2 cellular contexts compared by ENCODE assay signal in the genomic region with DNA sequence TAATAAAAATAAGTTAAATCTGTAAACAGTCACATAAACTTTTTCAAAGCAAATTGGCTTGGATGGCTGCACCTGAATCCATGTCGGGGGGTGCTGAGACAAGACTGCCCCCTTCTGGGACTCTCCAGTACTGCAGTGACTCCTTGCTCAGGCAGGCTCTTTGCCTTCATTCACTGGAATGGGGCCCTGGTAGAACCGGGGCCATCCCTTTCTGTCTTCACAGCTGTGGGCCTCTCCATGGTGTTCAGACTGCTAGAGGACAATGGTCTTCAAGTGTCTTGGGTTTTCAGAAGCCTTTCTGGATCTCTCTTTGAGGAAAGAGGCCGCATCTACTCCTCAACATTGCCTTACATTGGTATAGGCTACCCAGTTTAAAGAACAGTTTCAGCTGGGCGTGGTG.
TF ChIP-seq lines count a peak whose summit lies in the region.

No MANE protein-coding gene starts in this region.

TF ChIP-seq in HCT116, 20 proteins besides CTCF, POLR2A, EP300 and RAD21 (continued from another document):
- TF ChIP-seq, protein P1, sequence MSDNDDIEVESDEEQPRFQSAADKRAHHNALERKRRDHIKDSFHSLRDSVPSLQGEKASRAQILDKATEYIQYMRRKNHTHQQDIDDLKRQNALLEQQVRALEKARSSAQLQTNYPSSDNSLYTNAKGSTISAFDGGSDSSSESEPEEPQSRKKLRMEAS (IDR thresholded peaks at IDR 0.05), result no peak
- TF ChIP-seq, protein P2, sequence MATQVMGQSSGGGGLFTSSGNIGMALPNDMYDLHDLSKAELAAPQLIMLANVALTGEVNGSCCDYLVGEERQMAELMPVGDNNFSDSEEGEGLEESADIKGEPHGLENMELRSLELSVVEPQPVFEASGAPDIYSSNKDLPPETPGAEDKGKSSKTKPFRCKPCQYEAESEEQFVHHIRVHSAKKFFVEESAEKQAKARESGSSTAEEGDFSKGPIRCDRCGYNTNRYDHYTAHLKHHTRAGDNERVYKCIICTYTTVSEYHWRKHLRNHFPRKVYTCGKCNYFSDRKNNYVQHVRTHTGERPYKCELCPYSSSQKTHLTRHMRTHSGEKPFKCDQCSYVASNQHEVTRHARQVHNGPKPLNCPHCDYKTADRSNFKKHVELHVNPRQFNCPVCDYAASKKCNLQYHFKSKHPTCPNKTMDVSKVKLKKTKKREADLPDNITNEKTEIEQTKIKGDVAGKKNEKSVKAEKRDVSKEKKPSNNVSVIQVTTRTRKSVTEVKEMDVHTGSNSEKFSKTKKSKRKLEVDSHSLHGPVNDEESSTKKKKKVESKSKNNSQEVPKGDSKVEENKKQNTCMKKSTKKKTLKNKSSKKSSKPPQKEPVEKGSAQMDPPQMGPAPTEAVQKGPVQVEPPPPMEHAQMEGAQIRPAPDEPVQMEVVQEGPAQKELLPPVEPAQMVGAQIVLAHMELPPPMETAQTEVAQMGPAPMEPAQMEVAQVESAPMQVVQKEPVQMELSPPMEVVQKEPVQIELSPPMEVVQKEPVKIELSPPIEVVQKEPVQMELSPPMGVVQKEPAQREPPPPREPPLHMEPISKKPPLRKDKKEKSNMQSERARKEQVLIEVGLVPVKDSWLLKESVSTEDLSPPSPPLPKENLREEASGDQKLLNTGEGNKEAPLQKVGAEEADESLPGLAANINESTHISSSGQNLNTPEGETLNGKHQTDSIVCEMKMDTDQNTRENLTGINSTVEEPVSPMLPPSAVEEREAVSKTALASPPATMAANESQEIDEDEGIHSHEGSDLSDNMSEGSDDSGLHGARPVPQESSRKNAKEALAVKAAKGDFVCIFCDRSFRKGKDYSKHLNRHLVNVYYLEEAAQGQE (IDR thresholded peaks at IDR 0.05; ENCODE audit: low read depth), result no peak
- TF ChIP-seq, protein P3, sequence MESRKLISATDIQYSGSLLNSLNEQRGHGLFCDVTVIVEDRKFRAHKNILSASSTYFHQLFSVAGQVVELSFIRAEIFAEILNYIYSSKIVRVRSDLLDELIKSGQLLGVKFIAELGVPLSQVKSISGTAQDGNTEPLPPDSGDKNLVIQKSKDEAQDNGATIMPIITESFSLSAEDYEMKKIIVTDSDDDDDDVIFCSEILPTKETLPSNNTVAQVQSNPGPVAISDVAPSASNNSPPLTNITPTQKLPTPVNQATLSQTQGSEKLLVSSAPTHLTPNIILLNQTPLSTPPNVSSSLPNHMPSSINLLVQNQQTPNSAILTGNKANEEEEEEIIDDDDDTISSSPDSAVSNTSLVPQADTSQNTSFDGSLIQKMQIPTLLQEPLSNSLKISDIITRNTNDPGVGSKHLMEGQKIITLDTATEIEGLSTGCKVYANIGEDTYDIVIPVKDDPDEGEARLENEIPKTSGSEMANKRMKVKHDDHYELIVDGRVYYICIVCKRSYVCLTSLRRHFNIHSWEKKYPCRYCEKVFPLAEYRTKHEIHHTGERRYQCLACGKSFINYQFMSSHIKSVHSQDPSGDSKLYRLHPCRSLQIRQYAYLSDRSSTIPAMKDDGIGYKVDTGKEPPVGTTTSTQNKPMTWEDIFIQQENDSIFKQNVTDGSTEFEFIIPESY (IDR thresholded peaks at IDR 0.05; ENCODE audit: extremely low read depth, insufficient replicate concordance, low read length), result no peak
- no peak for TF ChIP-seq ELF1 (IDR thresholded peaks at IDR 0.05; ENCODE audit: borderline replicate concordance, low read depth)
- TF ChIP-seq SIN3A (IDR thresholded peaks at IDR 0.05; ENCODE audit: low read depth), result no peak
- TF ChIP-seq CEBPB (IDR thresholded peaks at IDR 0.05; ENCODE audit: low read depth), result no peak
- TF ChIP-seq TCF7L2 (IDR thresholded peaks at IDR 0.05; ENCODE audit: borderline replicate concordance, extremely low read depth, insufficient read depth, insufficient read length), result no peak
- TF ChIP-seq SRF (IDR thresholded peaks at IDR 0.05; ENCODE audit: low read depth), result no peak

TF ChIP-seq in neural cell, 6 proteins besides CTCF, POLR2A, EP300 and RAD21 (continued from another document):
- TF ChIP-seq, protein P2 (IDR thresholded peaks at IDR 0.05; ENCODE audit: borderline replicate concordance), result no peak
- TF ChIP-seq POLR2AphosphoS5 (IDR thresholded peaks at IDR 0.05) (no peak), MXI1 (conservative IDR thresholded peaks at IDR 0.05; ENCODE audit: poor library complexity, severe bottlenecking) (no peak), TAF1 (IDR thresholded peaks at IDR 0.05; ENCODE audit: low read depth) (no peak), EZH2 (IDR thresholded peaks at IDR 0.05; ENCODE audit: borderline replicate concordance, insufficient read depth, low read length, poor library complexity, severe bottlenecking) (no peak)
